Comparison of ENCODE assay signal across 7 cellular contexts in the genomic region with DNA sequence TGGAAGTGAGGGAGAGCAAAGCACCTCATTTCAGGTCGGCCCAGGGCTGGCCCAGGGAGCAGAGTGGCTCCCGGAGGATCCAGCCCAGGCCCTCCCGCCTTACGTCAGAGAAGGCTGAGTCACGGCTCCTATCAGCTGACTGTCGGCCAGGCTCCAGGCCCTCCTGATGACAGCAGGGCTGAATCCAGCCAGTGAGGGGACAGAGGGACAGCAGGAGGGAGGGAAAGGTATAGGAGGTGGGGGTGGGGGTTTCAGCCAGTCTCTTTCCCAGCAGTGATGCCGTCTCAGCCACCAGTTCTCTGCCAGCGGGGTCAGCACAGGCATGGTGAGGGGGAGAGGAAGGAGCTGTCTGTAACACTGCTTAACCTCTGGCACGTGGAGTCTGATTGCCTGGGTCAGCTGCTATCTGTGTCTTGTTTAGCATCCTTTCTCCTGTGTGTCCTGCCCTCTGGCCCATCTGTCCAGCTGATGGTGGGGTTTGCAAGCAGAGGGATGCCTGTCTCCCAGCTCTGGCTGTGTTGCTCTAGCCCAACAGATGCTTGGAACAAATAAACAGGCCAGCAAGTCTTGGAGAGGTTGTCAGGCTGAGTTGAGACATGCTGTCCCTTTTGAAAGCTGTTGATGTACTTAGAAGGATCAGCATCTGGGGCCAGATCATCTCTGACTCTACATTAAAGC.
DNase-seq lines count a peak whose midpoint lies in the region; ATAC-seq and TF ChIP-seq lines count a peak whose summit lies in the region.

No MANE protein-coding gene starts in this region.

- H3K9me3 Mint-ChIP-seq in type B pancreatic cell, result peaks cover 8% of the 10 kb centered on the region
- no peaks in the 10 kb centered on the region for H3K9me3 Mint-ChIP-seq in activated T-cell treated with anti-CD3 and anti-CD28 coated beads, Interleukin-2, amount 50 U/mL, for 4 hours

- no peaks in the 10 kb centered on the region for H3K36me3 ChIP-seq in lower lobe of right lung

- H3K36me3 Mint-ChIP-seq in type B pancreatic cell, result no peaks in the 10 kb centered on the region
- H3K36me3 Mint-ChIP-seq in activated T-cell treated with anti-CD3 and anti-CD28 coated beads, Interleukin-2, amount 50 U/mL, for 4 hours (ENCODE audit: insufficient read depth), result no peaks in the 10 kb centered on the region

- peak; percentile 93 for DNase-seq in M059J (ENCODE audit: low read depth)
- DNase-seq in dermis blood vessel endothelial cell, result peak; percentile 87
- peak; percentile 82 for DNase-seq in lower lobe of right lung
- no peak for DNase-seq in type B pancreatic cell (ENCODE audit: extremely low spot score, unreplicated experiment)
- no peak for DNase-seq in activated T-cell treated with anti-CD3 and anti-CD28 coated beads, Interleukin-2, amount 50 U/mL, for 4 hours
- no peak for DNase-seq in activated T-cell treated with anti-CD3 and anti-CD28 coated beads for 4 hours
- DNase-seq in SIG-M5 (lab: John Stamatoyannopoulos, UW), result no peak

- H3K27ac ChIP-seq in lower lobe of right lung, result peak overlapping the region; percentile 72

- H3K4me3 Mint-ChIP-seq in type B pancreatic cell, result no peak overlapping the region
- no peak overlapping the region for H3K4me3 Mint-ChIP-seq in activated T-cell treated with anti-CD3 and anti-CD28 coated beads, Interleukin-2, amount 50 U/mL, for 4 hours

- peaks cover 19% of the 10 kb centered on the region for H3K4me1 Mint-ChIP-seq in type B pancreatic cell (ENCODE audit: unreplicated experiment)
- H3K4me1 Mint-ChIP-seq in activated T-cell treated with anti-CD3 and anti-CD28 coated beads, Interleukin-2, amount 50 U/mL, for 4 hours (ENCODE audit: low read depth), result no peaks in the 10 kb centered on the region

- no peak overlapping the region for H3K4me3 ChIP-seq in lower lobe of right lung

- TF ChIP-seq CTCF in lower lobe of right lung (IDR thresholded peaks at IDR 0.05), result no peak
- no peak for TF ChIP-seq CTCF in type B pancreatic cell (conservative IDR thresholded peaks at IDR 0.05)

- peaks cover 18% of the 10 kb centered on the region for H3K4me1 ChIP-seq in lower lobe of right lung

- peak; percentile 91 to 96 for ATAC-seq in lower lobe of right lung
- ATAC-seq in activated T-cell treated with anti-CD3 and anti-CD28 coated beads, Interleukin-2, amount 50 U/mL, for 4 hours, result no peak

- no peaks in the 10 kb centered on the region for H3K27me3 ChIP-seq in lower lobe of right lung (ENCODE audit: low read depth)

- intact Hi-C loops in lower lobe of right lung (cut with DNase I), result no loop called here

- peak overlapping the region; percentile 57 for H3K27ac Mint-ChIP-seq in type B pancreatic cell

- H3K27me3 Mint-ChIP-seq in type B pancreatic cell, result peaks cover 9% of the 10 kb centered on the region
- H3K27me3 Mint-ChIP-seq in activated T-cell treated with anti-CD3 and anti-CD28 coated beads, Interleukin-2, amount 50 U/mL, for 4 hours (ENCODE audit: low read depth), result no peaks in the 10 kb centered on the region

- no peaks in the 10 kb centered on the region for H3K9me3 ChIP-seq in lower lobe of right lung

Comparison
In these comparisons a context has a peak if more than half of its experiments do, and no peak if none do; other contexts are left out.
1. DNase-seq: peak in M059J (single experiment), dermis blood vessel endothelial cell (single experiment) and lower lobe of right lung (single experiment); none in type B pancreatic cell (single experiment), activated T-cell treated with anti-CD3 and anti-CD28 coated beads, Interleukin-2, amount 50 U/mL, for 4 hours (single experiment), activated T-cell treated with anti-CD3 and anti-CD28 coated beads for 4 hours (single experiment) and SIG-M5 (single experiment).
2. ATAC-seq: peak in lower lobe of right lung (2 of 2); none in activated T-cell treated with anti-CD3 and anti-CD28 coated beads, Interleukin-2, amount 50 U/mL, for 4 hours (0 of 2).